ENCODE assay signal across 16 cellular contexts in genomic region chr10:120077707-120078492, GRCh38.
A peak's percentile ranks its signal among the peaks of the same experiment; 100 is the strongest.
DNase-seq lines count a peak whose midpoint lies in the region; ATAC-seq and TF ChIP-seq lines count a peak whose summit lies in the region.
"Had no signal": no experiment of that assay in that cellular context is flagged by ENCODE, and none has a peak within 500 bp of the region (broad histone marks: within the 10 kb centered on the region; RNA-seq: fewer than 3 reads in every experiment).

No MANE protein-coding gene starts in this region.

- H2AFZ ChIP-seq in neuronal stem cell (ENCODE audit: low read length), result peak overlapping the region; percentile 32

- H2BK12ac ChIP-seq in neuronal stem cell (ENCODE audit: low read length), result no peak overlapping the region

- H3K27me3 ChIP-seq in HUES6 (ENCODE audit: control insufficient read depth, insufficient read depth, low read length), result peaks cover 5% of the 10 kb centered on the region; the same call in 1 of the 2 replicates
- peaks cover 0 to 17% (median 0%) of the 10 kb centered on the region in 3 experiments for H3K27me3 ChIP-seq in neuronal stem cell (ENCODE audit: control insufficient read depth in 3 of 3, insufficient read depth in 3 of 3, low read depth in 1 of 3, low read length in 3 of 3)
- no peaks in the 10 kb centered on the region for H3K27me3 ChIP-seq in CD8-positive, alpha-beta T cell (ENCODE audit: insufficient read depth, low read length)
- H3K27me3 ChIP-seq: colonic mucosa, Peyer's patch, right atrium auricular region had no signal

- H3K9ac ChIP-seq in HUES6 (ENCODE audit: low read length) (no peak overlapping the region), neuronal stem cell (ENCODE audit: low read depth, low read length, poor library complexity) (no peak overlapping the region)

- H3K4me2 ChIP-seq in neuronal stem cell (ENCODE audit: insufficient read depth, low read length, poor library complexity, severe bottlenecking), result no peak overlapping the region

- no peaks in the 10 kb centered on the region for H3K36me3 Mint-ChIP-seq in activated CD8-positive, alpha-beta T cell treated with anti-CD3 and anti-CD28 coated beads for 36 hours (ENCODE audit: low read depth)
- no peaks in the 10 kb centered on the region for H3K36me3 Mint-ChIP-seq in activated CD8-positive, alpha-beta T cell treated with anti-CD3 and anti-CD28 coated beads, Interleukin-2, amount 10 ng/mL, durations not matched to agents 7 days and 5 days (ENCODE audit: low read depth)
- no peaks in the 10 kb centered on the region for H3K36me3 Mint-ChIP-seq in activated T-helper 17 cell treated with anti-CD3 and anti-CD28 coated beads, Interleukin-2, amount 50 U/mL, for 72 hours (ENCODE audit: low read depth)
- no peaks in the 10 kb centered on the region for H3K36me3 Mint-ChIP-seq in CD14-positive monocyte
- H3K36me3 Mint-ChIP-seq in CD8-positive, alpha-beta T cell, result no peaks in the 10 kb centered on the region
- H3K36me3 Mint-ChIP-seq: naive B cell had no signal

- H3K14ac ChIP-seq in neuronal stem cell (ENCODE audit: low read length), result no peak overlapping the region

- no peaks in the 10 kb centered on the region for H3K4me1 Mint-ChIP-seq in activated CD8-positive, alpha-beta T cell treated with anti-CD3 and anti-CD28 coated beads for 36 hours (ENCODE audit: low read depth)
- no peaks in the 10 kb centered on the region for H3K4me1 Mint-ChIP-seq in activated CD8-positive, alpha-beta T cell treated with anti-CD3 and anti-CD28 coated beads, Interleukin-2, amount 10 ng/mL, durations not matched to agents 7 days and 5 days (ENCODE audit: low read depth)
- H3K4me1 Mint-ChIP-seq in activated T-helper 17 cell treated with anti-CD3 and anti-CD28 coated beads, Interleukin-2, amount 50 U/mL, for 72 hours, result no peaks in the 10 kb centered on the region
- no peaks in the 10 kb centered on the region for H3K4me1 Mint-ChIP-seq in CD14-positive monocyte
- no peaks in the 10 kb centered on the region for H3K4me1 Mint-ChIP-seq in CD8-positive, alpha-beta T cell (ENCODE audit: low read depth)
- H3K4me1 Mint-ChIP-seq: naive B cell had no signal

- H3K9me3 ChIP-seq in HUES6 (ENCODE audit: control insufficient read depth, insufficient read depth, low read depth, low read length) (0 out of 2 replicates have a peak, but pooled peaks cover 3% of the 10 kb centered on the region), neuronal stem cell (replicated peaks in 1 of 2; ENCODE audit: control insufficient read depth in 2 of 2, insufficient read depth in 1 of 2, low read depth in 1 of 2, low read length in 2 of 2) (no peaks in the 10 kb centered on the region)
- H3K9me3 ChIP-seq in CD8-positive, alpha-beta T cell (ENCODE audit: low read length), result no peaks in the 10 kb centered on the region
- H3K9me3 ChIP-seq: colonic mucosa, Peyer's patch, upper lobe of right lung had no signal

- POLR2A ChIA-PET in activated CD8-positive, alpha-beta T cell treated with anti-CD3 and anti-CD28 coated beads for 36 hours (lab: Charles Lee), result no interaction called here
- POLR2A ChIA-PET in activated CD8-positive, alpha-beta T cell treated with anti-CD3 and anti-CD28 coated beads, Interleukin-2, amount 10 ng/mL, durations not matched to agents 7 days and 5 days (lab: Charles Lee), result no interaction called here
- POLR2A ChIA-PET in CD8-positive, alpha-beta T cell (lab: Charles Lee), result no interaction called here

- WGBS in neuronal stem cell (ENCODE audit: extremely low coverage in 2 of 2, insufficient read length in 2 of 2, insufficient replicate concordance in 1 of 2), 2 donors, result no CpG with 5 or more reads among the region's 14 CpGs

- no peak for ATAC-seq in activated CD8-positive, alpha-beta T cell treated with anti-CD3 and anti-CD28 coated beads for 36 hours
- no peak for ATAC-seq in activated CD8-positive, alpha-beta T cell treated with anti-CD3 and anti-CD28 coated beads, Interleukin-2, amount 10 ng/mL, durations not matched to agents 7 days and 5 days
- peak; percentile 62 for ATAC-seq in activated T-helper 17 cell treated with anti-CD3 and anti-CD28 coated beads, Interleukin-2, amount 50 U/mL, for 72 hours (replicated peaks)
- ATAC-seq in CD8-positive, alpha-beta T cell, result no peak
- ATAC-seq: left colon, upper lobe of right lung had no signal

- H3K27ac ChIP-seq in HUES6 (ENCODE audit: low read depth, low read length), result no peak overlapping the region
- H3K27ac ChIP-seq in neuronal stem cell (replicated peaks; ENCODE audit: low read length), result no peak overlapping the region
- H3K27ac ChIP-seq in CD8-positive, alpha-beta T cell (ENCODE audit: low read depth, low read length), result no peak overlapping the region
- H3K27ac ChIP-seq: colonic mucosa, Peyer's patch, right atrium auricular region, upper lobe of right lung had no signal

- H3K27me3 Mint-ChIP-seq in activated CD8-positive, alpha-beta T cell treated with anti-CD3 and anti-CD28 coated beads for 36 hours, result peaks cover 22% of the 10 kb centered on the region
- peaks cover 12% of the 10 kb centered on the region for H3K27me3 Mint-ChIP-seq in activated CD8-positive, alpha-beta T cell treated with anti-CD3 and anti-CD28 coated beads, Interleukin-2, amount 10 ng/mL, durations not matched to agents 7 days and 5 days (ENCODE audit: low read depth)
- H3K27me3 Mint-ChIP-seq in activated T-helper 17 cell treated with anti-CD3 and anti-CD28 coated beads, Interleukin-2, amount 50 U/mL, for 72 hours, result peaks cover 37% of the 10 kb centered on the region
- peaks cover 3 to 6% (median 5%) of the 10 kb centered on the region in 3 donors for H3K27me3 Mint-ChIP-seq in CD14-positive monocyte (ENCODE audit: low read depth in 3 of 3)
- peaks cover 35% of the 10 kb centered on the region for H3K27me3 Mint-ChIP-seq in CD8-positive, alpha-beta T cell (ENCODE audit: low read depth)

- no peak overlapping the region for H2BK15ac ChIP-seq in neuronal stem cell (ENCODE audit: low read length)

- H3K9me3 Mint-ChIP-seq in activated CD8-positive, alpha-beta T cell treated with anti-CD3 and anti-CD28 coated beads for 36 hours, result no peaks in the 10 kb centered on the region
- no peaks in the 10 kb centered on the region for H3K9me3 Mint-ChIP-seq in activated CD8-positive, alpha-beta T cell treated with anti-CD3 and anti-CD28 coated beads, Interleukin-2, amount 10 ng/mL, durations not matched to agents 7 days and 5 days (ENCODE audit: insufficient read depth)
- H3K9me3 Mint-ChIP-seq in activated T-helper 17 cell treated with anti-CD3 and anti-CD28 coated beads, Interleukin-2, amount 50 U/mL, for 72 hours, result peaks cover 3% of the 10 kb centered on the region
- peaks cover 0 to 9% (median 3%) of the 10 kb centered on the region in 7 donors for H3K9me3 Mint-ChIP-seq in CD14-positive monocyte
- H3K9me3 Mint-ChIP-seq in CD8-positive, alpha-beta T cell, result peaks cover 4% of the 10 kb centered on the region

- H3K4me1 ChIP-seq in HUES6 (ENCODE audit: control insufficient read depth, insufficient read depth, low read length), result peaks cover 15% of the 10 kb centered on the region
- peaks cover 0 to 2% of the 10 kb centered on the region in 2 donors for H3K4me1 ChIP-seq in neuronal stem cell (ENCODE audit: control insufficient read depth in 2 of 2, insufficient read depth in 1 of 2, low read depth in 1 of 2, low read length in 2 of 2)
- no peaks in the 10 kb centered on the region for H3K4me1 ChIP-seq in CD8-positive, alpha-beta T cell (ENCODE audit: insufficient read depth, low read length)
- H3K4me1 ChIP-seq: colonic mucosa, Peyer's patch, right atrium auricular region, upper lobe of right lung had no signal

- CTCF ChIA-PET in activated CD8-positive, alpha-beta T cell treated with anti-CD3 and anti-CD28 coated beads for 36 hours (lab: Charles Lee), result interaction anchor here (1.6 kb wide), 1 partner anchor 10 kb away, joined by 4 read pairs; no protein-coding TSS in a partner anchor
- CTCF ChIA-PET in activated CD8-positive, alpha-beta T cell treated with anti-CD3 and anti-CD28 coated beads, Interleukin-2, amount 10 ng/mL, durations not matched to agents 7 days and 5 days (lab: Charles Lee), result no interaction called here
- CTCF ChIA-PET in CD8-positive, alpha-beta T cell (lab: Charles Lee), result no interaction called here

- TF ChIP-seq CTCF in activated CD8-positive, alpha-beta T cell treated with anti-CD3 and anti-CD28 coated beads for 36 hours (IDR thresholded peaks at IDR 0.05), result no peak
- no peak for TF ChIP-seq CTCF in CD14-positive monocyte (IDR thresholded peaks at IDR 0.05)
- TF ChIP-seq CTCF in CD8-positive, alpha-beta T cell (IDR thresholded peaks at IDR 0.05), result no peak

- no peak overlapping the region for H2AK5ac ChIP-seq in neuronal stem cell (ENCODE audit: low read depth, low read length)

- no peaks in the 10 kb centered on the region for H3K79me1 ChIP-seq in neuronal stem cell (ENCODE audit: low read depth, low read length)

- no peak overlapping the region for H2BK120ac ChIP-seq in neuronal stem cell (ENCODE audit: low read depth, low read length)

- H3K4ac ChIP-seq in neuronal stem cell (ENCODE audit: low read length), result no peak overlapping the region

- H3K4me3 ChIP-seq in HUES6 (ENCODE audit: low read depth, low read length) (peak overlapping the region; percentile 34; the same call in 1 of the 2 replicates), neuronal stem cell (ENCODE audit: low read length in 2 of 2) (no peak overlapping the region)
- no peak overlapping the region for H3K4me3 ChIP-seq in CD8-positive, alpha-beta T cell (ENCODE audit: low read depth, low read length)
- H3K4me3 ChIP-seq: colonic mucosa, Peyer's patch, right atrium auricular region, upper lobe of right lung had no signal

- no peaks in the 10 kb centered on the region for H3K36me3 ChIP-seq in HUES6 (ENCODE audit: control insufficient read depth, insufficient read depth, low read length)
- no peaks in the 10 kb centered on the region for H3K36me3 ChIP-seq in neuronal stem cell (replicated peaks in 1 of 2; ENCODE audit: control insufficient read depth in 2 of 2, insufficient read depth in 2 of 2, low read length in 2 of 2)
- H3K36me3 ChIP-seq in CD8-positive, alpha-beta T cell (ENCODE audit: insufficient read depth, low read length), result no peaks in the 10 kb centered on the region
- H3K36me3 ChIP-seq: colonic mucosa, Peyer's patch, right atrium auricular region, upper lobe of right lung had no signal

- peak overlapping the region; percentile 21 for H3K18ac ChIP-seq in neuronal stem cell (ENCODE audit: low read length)

- no peak overlapping the region for H3K23ac ChIP-seq in neuronal stem cell (ENCODE audit: low read depth, low read length, poor library complexity)

- no peak overlapping the region for H4K91ac ChIP-seq in neuronal stem cell (ENCODE audit: low read depth, low read length, poor library complexity)

- H3K4me3 Mint-ChIP-seq in activated CD8-positive, alpha-beta T cell treated with anti-CD3 and anti-CD28 coated beads for 36 hours, result no peak overlapping the region
- H3K4me3 Mint-ChIP-seq in activated CD8-positive, alpha-beta T cell treated with anti-CD3 and anti-CD28 coated beads, Interleukin-2, amount 10 ng/mL, durations not matched to agents 7 days and 5 days, result no peak overlapping the region
- no peak overlapping the region for H3K4me3 Mint-ChIP-seq in activated T-helper 17 cell treated with anti-CD3 and anti-CD28 coated beads, Interleukin-2, amount 50 U/mL, for 72 hours
- no peak overlapping the region for H3K4me3 Mint-ChIP-seq in CD14-positive monocyte
- H3K4me3 Mint-ChIP-seq in CD8-positive, alpha-beta T cell, result no peak overlapping the region
- H3K4me3 Mint-ChIP-seq: naive B cell had no signal

- no peak overlapping the region for H2BK5ac ChIP-seq in neuronal stem cell (ENCODE audit: low read length)

- intact Hi-C loops in activated CD8-positive, alpha-beta T cell treated with anti-CD3 and anti-CD28 coated beads for 36 hours (cut with micrococcal nuclease), result no loop called here
- intact Hi-C loops in CD14-positive monocyte (cut with micrococcal nuclease), result no loop called here
- intact Hi-C loops in CD8-positive, alpha-beta T cell (cut with DNase I, micrococcal nuclease), result no loop called here

- peak; percentile 2 for DNase-seq in activated CD8-positive, alpha-beta T cell treated with anti-CD3 and anti-CD28 coated beads for 36 hours
- DNase-seq in activated CD8-positive, alpha-beta T cell treated with anti-CD3 and anti-CD28 coated beads, Interleukin-2, amount 10 ng/mL, durations not matched to agents 7 days and 5 days, result no peak
- DNase-seq in neuronal stem cell (ENCODE audit: low spot score), result no peak
- DNase-seq in NCI-H1694 (lab: John Stamatoyannopoulos, UW), result no peak
- no peak for DNase-seq in CD14-positive monocyte (ENCODE audit: low spot score)
- DNase-seq in CD8-positive, alpha-beta T cell, result no peak
- DNase-seq: colonic mucosa, DMS53, left colon, naive B cell, NCI-H2171 treated with DMSO at 0.1 percent for 48 hours, Peyer's patch, upper lobe of right lung had no signal

- H3K27ac Mint-ChIP-seq in activated CD8-positive, alpha-beta T cell treated with anti-CD3 and anti-CD28 coated beads for 36 hours, result no peak overlapping the region
- H3K27ac Mint-ChIP-seq in activated CD8-positive, alpha-beta T cell treated with anti-CD3 and anti-CD28 coated beads, Interleukin-2, amount 10 ng/mL, durations not matched to agents 7 days and 5 days, result no peak overlapping the region
- no peak overlapping the region for H3K27ac Mint-ChIP-seq in activated T-helper 17 cell treated with anti-CD3 and anti-CD28 coated beads, Interleukin-2, amount 50 U/mL, for 72 hours
- H3K27ac Mint-ChIP-seq in CD14-positive monocyte, result peak overlapping the region in 1 of 7 donors; percentile 20
- no peak overlapping the region for H3K27ac Mint-ChIP-seq in CD8-positive, alpha-beta T cell
- H3K27ac Mint-ChIP-seq: naive B cell had no signal

- H4K8ac ChIP-seq in neuronal stem cell (ENCODE audit: low read depth, low read length), result no peak overlapping the region
